8 cellular contexts compared by ENCODE assay signal in genomic region chr7:24756989-24757798, GRCh38. TPM values are rescaled to one million over a fixed set of nuclear protein-coding genes. Genes with fewer than 3 reads are reported as not detected.
DNase-seq lines count a peak whose midpoint lies in the region; ATAC-seq, FAIRE-seq and TF ChIP-seq lines count a peak whose summit lies in the region.

GSDME (minus strand) TSS chr7:24757464; CDS start chr7:24749774, 7,690 bp downstream.

- peak within 1 kb of the TSS; percentile 99 for H2AFZ ChIP-seq in PC-3 (ENCODE audit: low read length)

- H3K9me2 ChIP-seq in PC-3 (replicated peaks; ENCODE audit: low read length), result no peaks in the 10 kb centered on the region

- H3F3A ChIP-seq in PC-3 (ENCODE audit: low read length, unreplicated experiment), result no peaks in the 10 kb centered on the region

- H3K27me3 ChIP-seq in AG04450 (ENCODE audit: control insufficient read depth, insufficient read depth, low read length), result no peaks in the 10 kb centered on the region
- no peaks in the 10 kb centered on the region for H3K27me3 ChIP-seq in PC-3 (ENCODE audit: low read length)
- H3K27me3 ChIP-seq in heart right ventricle, result peaks cover 0 to 40% (median 0%) of the 10 kb centered on the region in 7 donors
- H3K27me3 ChIP-seq in pancreas, result no peaks in the 10 kb centered on the region

- DNase-seq in AG04450 (ENCODE audit: low read depth, low spot score) (peak; percentile 26), GM18507 (ENCODE audit: extremely low spot score, insufficient read length, low read depth) (peak; percentile 48), PC-3 (peak; percentile 52), amniotic stem cell (lab: John Stamatoyannopoulos, UW) (peak; percentile 46), heart right ventricle (peak; percentile 47 to 70), pancreas (peak; percentile 27 to 83 (median 54)), NCI-H2196 (lab: John Stamatoyannopoulos, UW; ENCODE audit: unreplicated experiment) (no peak)

- H3K9me3 ChIP-seq in AG04450 (ENCODE audit: control insufficient read depth, insufficient read depth, low read length) (no peaks in the 10 kb centered on the region; the same call in 1 of the 2 replicates), PC-3 (ENCODE audit: low read length) (no peaks in the 10 kb centered on the region), heart right ventricle (peaks cover 0 to 5% (median 0%) of the 10 kb centered on the region in 11 donors), pancreas (no peaks in the 10 kb centered on the region)

- H3K4me3 ChIP-seq in AG04450 (ENCODE audit: low read depth, low read length) (peak within 1 kb of the TSS; percentile 78), PC-3 (ENCODE audit: low read length) (peak within 1 kb of the TSS; percentile 79), heart right ventricle (peak within 1 kb of the TSS; percentile 46 to 91 (median 76)), pancreas (peak within 1 kb of the TSS; percentile 63 to 78 (median 68))

- H4K20me1 ChIP-seq in PC-3 (ENCODE audit: low read length), result no peaks in the 10 kb centered on the region

- WGBS in heart right ventricle, 2 donors, result 0 to 1% methylated on average over 73 to 89 of the region's 89 CpGs
- 1% methylated on average over 50 to 89 of the region's 89 CpGs for WGBS in pancreas, 2 donors

- TF ChIP-seq CTCF in AG04450 (IDR thresholded peaks at IDR 0.05; ENCODE audit: low read depth, low read length) (no peak), PC-3 (conservative IDR thresholded peaks at IDR 0.05; ENCODE audit: low read depth, low read length) (no peak), heart right ventricle (IDR thresholded peaks at IDR 0.05) (peak in 1 of 9 donors; percentile 16), pancreas (IDR thresholded peaks at IDR 0.05) (no peak)

- no peaks in the 10 kb centered on the region for H3K79me2 ChIP-seq in PC-3 (ENCODE audit: low read length)

- FAIRE-seq in GM18507 (lab: Jason Lieb, UNC) (peak; percentile 5), pancreas (lab: Jason Lieb, UNC) (no peak)

- H3K27ac ChIP-seq in AG04450 (ENCODE audit: low read depth, low read length) (peak within 1 kb of the TSS; percentile 90), PC-3 (ENCODE audit: low read length) (peak within 1 kb of the TSS; percentile 33), heart right ventricle (peak within 1 kb of the TSS; percentile 60 to 90 (median 84)), pancreas (peak within 1 kb of the TSS in 2 of 4 donors; percentile 42 to 51)

- peak within 1 kb of the TSS; percentile 70 for H3K9ac ChIP-seq in PC-3 (ENCODE audit: low read length)

- POLR2A ChIA-PET in AG04450 (lab: Yijun Ruan, JAX), result interaction anchor here (0.6 to 1.4 kb wide), 3 partner anchors 16 to 34 kb away, joined by 3 to 4 read pairs (median 4); no protein-coding TSS in a partner anchor
- POLR2A ChIA-PET in PC-3 (lab: Charles Lee; ENCODE audit: unreplicated experiment), result no interaction called here

- intact Hi-C loops in PC-3 (cut with micrococcal nuclease), result loop anchor here (1.0 to 2.0 kb wide), 3 partner anchors 30 to 182 kb away; no protein-coding TSS in a partner anchor
- intact Hi-C loops in heart right ventricle (cut with DNase I), result no loop called here
- intact Hi-C loops in pancreas (cut with DNase I), result no loop called here

- H3K4me2 ChIP-seq in PC-3 (ENCODE audit: low read length), result peak within 1 kb of the TSS; percentile 99

- peak; percentile 45 for ATAC-seq in HG02973 (IDR thresholded peaks at IDR 0.05; ENCODE audit: unreplicated experiment)
- ATAC-seq in PC-3, result peak; percentile 82
- ATAC-seq in heart right ventricle, result peak; percentile 87 to 96 (median 93)
- ATAC-seq in pancreas, result peak; percentile 88 to 93 (median 92)

- CTCF ChIA-PET in AG04450 (lab: Charles Lee) (interaction anchor here (0.8 to 2.7 kb wide), 7 partner anchors 12 to 342 kb away, joined by 3 to 19 read pairs (median 4); no protein-coding TSS in a partner anchor), PC-3 (lab: Charles Lee) (interaction anchor here (0.6 kb wide), 1 partner anchor 195 kb away, joined by 8 read pairs; no protein-coding TSS in a partner anchor)

- no TSS peak for BruUV-seq in PC-3 (replicated peaks; lab: Mats Ljungman, UMichigan)

- no peaks in the 10 kb centered on the region for H3K36me3 ChIP-seq in PC-3 (ENCODE audit: low read depth, low read length)
- no peaks in the 10 kb centered on the region for H3K36me3 ChIP-seq in heart right ventricle
- no peaks in the 10 kb centered on the region for H3K36me3 ChIP-seq in pancreas

- H3K4me1 ChIP-seq in PC-3 (ENCODE audit: insufficient read depth, low read length) (peaks cover 22% of the 10 kb centered on the region), heart right ventricle (peaks cover 0 to 28% (median 10%) of the 10 kb centered on the region in 9 donors), pancreas (peaks cover 0 to 4% (median 0%) of the 10 kb centered on the region in 3 donors)

RNA-seq across cellular contexts. Expression of gene GSDME, which starts in this region (rescaled TPM):
- 58.3 and 63.8 TPM in 2 replicates for polyA plus RNA-seq in AG04450 (2011; rRNA removed)
- polyA minus RNA-seq in AG04450 (2011; rRNA and poly(A)+ RNA removed), result 55.3 and 77.2 TPM in 2 replicates
- total RNA-seq in PC-3 (2014; rRNA removed), result 12.0 and 16.6 TPM in 2 replicates
- 10 to 100 TPM in 1 of 10 donors, 1 to 10 TPM in 9; 3.3 to 11.9 (median 6.0) TPM for total RNA-seq in heart right ventricle
- polyA plus RNA-seq in heart right ventricle, result 1 to 10 TPM; 2.8 to 5.6 TPM
- 1 to 10 TPM in 4 of 6 donors, under 1 TPM in 2; 0.43 to 7.1 (median 1.5) TPM for total RNA-seq in pancreas
- polyA plus RNA-seq in pancreas, result 1 to 10 TPM; 1.3 to 1.7 TPM
